ENCODE assay signal across 8 cellular contexts in genomic region chr9:120929392-120929791, GRCh38. TPM values are rescaled to one million over a fixed set of nuclear protein-coding genes. Genes with fewer than 3 reads are reported as not detected.
DNase-seq lines count a peak whose midpoint lies in the region; ATAC-seq and TF ChIP-seq lines count a peak whose summit lies in the region.

No MANE protein-coding gene starts in this region.

- H3K9me3 ChIP-seq in RWPE2 (ENCODE audit: severe bottlenecking) (no peaks in the 10 kb centered on the region), psoas muscle (no peaks in the 10 kb centered on the region)

- H3K27me3 ChIP-seq in GM06990 (replicated peaks; ENCODE audit: control insufficient read depth, insufficient read depth, low read length) (no peaks in the 10 kb centered on the region), RWPE2 (ENCODE audit: insufficient read depth, poor library complexity, severe bottlenecking) (no peaks in the 10 kb centered on the region), psoas muscle (ENCODE audit: insufficient read depth in 3 of 3, low read length in 2 of 3) (no peaks in the 10 kb centered on the region)

- 56 to 58% (median 58%) methylated on average over 10 of the region's 10 CpGs for WGBS in psoas muscle, 3 donors

- DNase-seq in GM06990 (ENCODE audit: extremely low read depth, insufficient read length) (no peak), RWPE2 (ENCODE audit: low spot score) (no peak), fibroblast of villous mesenchyme (ENCODE audit: low read depth) (no peak), psoas muscle (no peak), DMS 273 (lab: John Stamatoyannopoulos, UW; ENCODE audit: unreplicated experiment) (no peak), MV-4-11 (lab: John Stamatoyannopoulos, UW) (no peak)

- H3K36me3 ChIP-seq in GM06990 (ENCODE audit: control insufficient read depth, insufficient read depth, low read length) (peaks cover 3% of the 10 kb centered on the region), RWPE2 (ENCODE audit: low read depth) (no peaks in the 10 kb centered on the region), psoas muscle (ENCODE audit: insufficient read depth in 1 of 2, low read depth in 1 of 2) (no peaks in the 10 kb centered on the region)

- peak overlapping the region; percentile 73 for H3K4me3 ChIP-seq in GM06990 (replicated peaks; ENCODE audit: low read depth, low read length)
- H3K4me3 ChIP-seq in RWPE2 (ENCODE audit: severe bottlenecking): peak overlapping the region; percentile 41
- H3K4me3 ChIP-seq in fibroblast of villous mesenchyme (ENCODE audit: low read depth, low read length): peak overlapping the region; percentile 60
- H3K4me3 ChIP-seq in psoas muscle: peak overlapping the region; percentile 99

- no peak for ATAC-seq in RWPE2 (ENCODE audit: low read depth)
- peak; percentile 4 to 29 (median 12) for ATAC-seq in psoas muscle
- no peak for ATAC-seq in GM21526 (IDR thresholded peaks at IDR 0.05; ENCODE audit: low FRiP score, unreplicated experiment)
- no peak for ATAC-seq in GM18517 (IDR thresholded peaks at IDR 0.05; ENCODE audit: unreplicated experiment)

- peaks cover 15% of the 10 kb centered on the region for H3K4me1 ChIP-seq in RWPE2 (ENCODE audit: insufficient read depth, poor library complexity, severe bottlenecking)
- H3K4me1 ChIP-seq in psoas muscle: peaks cover 18% of the 10 kb centered on the region

- intact Hi-C loops in psoas muscle (cut with DNase I): no loop called here

- H3K27ac ChIP-seq in RWPE2 (ENCODE audit: poor library complexity, severe bottlenecking) (peak overlapping the region; percentile 1), psoas muscle (peak overlapping the region; percentile 90)

- TF ChIP-seq CTCF in GM06990 (IDR thresholded peaks at IDR 0.05; ENCODE audit: insufficient read depth, low read length, poor library complexity, severe bottlenecking) (no peak), RWPE2 (IDR thresholded peaks at IDR 0.05; ENCODE audit: poor library complexity, severe bottlenecking) (no peak), fibroblast of villous mesenchyme (IDR thresholded peaks at IDR 0.05; ENCODE audit: insufficient read depth, low read depth, low read length) (no peak), psoas muscle (IDR thresholded peaks at IDR 0.05) (no peak)

RNA-seq across cellular contexts. Expression of gene TRAF1, which starts 2.8 kb away (rescaled TPM):
- 0.86 and 1.6 TPM in 2 replicates for total RNA-seq in fibroblast of villous mesenchyme
- 1 to 10 TPM in 2 of 4 donors, under 1 TPM in 2; 0.73 to 2.0 (median 0.99) TPM for total RNA-seq in psoas muscle
- polyA plus RNA-seq in psoas muscle: 1 to 10 TPM in 1 of 3 donors, under 1 TPM in 2; 0.55 to 1.3 (median 0.95) TPM

RNA-seq across cellular contexts. Expression of gene PHF19, which starts 52.4 kb away (rescaled TPM):
- 27.1 and 35.8 TPM in 2 replicates for total RNA-seq in fibroblast of villous mesenchyme
- total RNA-seq in psoas muscle: 10 to 100 TPM in 2 of 4 donors, 1 to 10 TPM in 2; 6.8 to 14.8 (median 9.8) TPM
- polyA plus RNA-seq in psoas muscle: 10 to 100 TPM in 2 of 3 donors, 1 to 10 TPM in 1; 8.2 to 12.3 (median 12.2) TPM

Comparison
In these comparisons a context has a peak if more than half of its experiments do, and no peak if none do; other contexts are left out.
1. H3K4me3 ChIP-seq: peak in every context shown above with its lines; median percentile 99 in psoas muscle; 73 in GM06990; 60 in fibroblast of villous mesenchyme; 41 in RWPE2.
2. ATAC-seq: peak in psoas muscle (4 of 4); none in RWPE2 (single experiment), GM21526 (single experiment) and GM18517 (single experiment).